ENCODE assay signal across 4 cellular contexts in genomic region chr18:39206398-39207103, GRCh38.
A peak's percentile ranks its signal among the peaks of the same experiment; 100 is the strongest.
TF ChIP-seq lines count a peak whose summit lies in the region.
"Not testable (repeated sequence)": the region's sequence is repeated elsewhere in the genome, so short reads cannot be mapped to it uniquely, and the experiment has no call there.

No MANE protein-coding gene starts in this region.

TF ChIP-seq in A549, 52 proteins besides CTCF, POLR2A, EP300 and RAD21:
- TF ChIP-seq CEBPB (IDR thresholded peaks at IDR 0.05) = peak; percentile 37 to 64; a peak in 3 of 4 replicates

TF ChIP-seq in Ishikawa, 13 proteins besides CTCF, POLR2A, EP300 and RAD21:
- peak; percentile 80 for TF ChIP-seq CEBPB (IDR thresholded peaks at IDR 0.05)

TF ChIP-seq in K562, 482 proteins besides CTCF, POLR2A, EP300 and RAD21:
- not testable (repeated sequence) for TF ChIP-seq CEBPG (CRISPR knock-in tag; IDR thresholded peaks at IDR 0.05)
- peak in 1 of 2 experiments; percentile 88; a peak in 2 of 4 replicates for TF ChIP-seq CEBPG (tag; conservative IDR thresholded peaks at IDR 0.05 in 1 of 2, IDR thresholded peaks at IDR 0.05 in 1 of 2)
- TF ChIP-seq CEBPB (tag; IDR thresholded peaks at IDR 0.05) = peak; percentile 59

TF ChIP-seq in H1, 55 proteins besides CTCF, POLR2A, EP300 and RAD21:
- peak; percentile 87 for TF ChIP-seq CEBPB (IDR thresholded peaks at IDR 0.05; ENCODE audit: low read depth, low read length)
